2 cellular contexts compared by ENCODE assay signal in genomic region chr6:152669894-152670293, GRCh38.
TF ChIP-seq lines count a peak whose summit lies in the region.

No MANE protein-coding gene starts in this region.

TF ChIP-seq in GM23338, 12 proteins besides CTCF, POLR2A, EP300 and RAD21 (continued from another document):
- TF ChIP-seq ZNF462 (CRISPR knock-in tag; IDR thresholded peaks at IDR 0.05) (no peak), ZNF114 (CRISPR knock-in tag; IDR thresholded peaks at IDR 0.05) (no peak), STAT1 (IDR thresholded peaks at IDR 0.05; ENCODE audit: unreplicated experiment) (no peak), EZH2phosphoT487 (IDR thresholded peaks at IDR 0.05; ENCODE audit: unreplicated experiment) (no peak), JUNB (IDR thresholded peaks at IDR 0.05; ENCODE audit: unreplicated experiment) (no peak), EZH2 (IDR thresholded peaks at IDR 0.05; ENCODE audit: low read depth, unreplicated experiment) (no peak), ZNF331 (CRISPR knock-in tag; IDR thresholded peaks at IDR 0.05; ENCODE audit: low read depth) (no peak), NANOG (IDR thresholded peaks at IDR 0.05; ENCODE audit: borderline replicate concordance) (no peak)
- TF ChIP-seq, protein P1, sequence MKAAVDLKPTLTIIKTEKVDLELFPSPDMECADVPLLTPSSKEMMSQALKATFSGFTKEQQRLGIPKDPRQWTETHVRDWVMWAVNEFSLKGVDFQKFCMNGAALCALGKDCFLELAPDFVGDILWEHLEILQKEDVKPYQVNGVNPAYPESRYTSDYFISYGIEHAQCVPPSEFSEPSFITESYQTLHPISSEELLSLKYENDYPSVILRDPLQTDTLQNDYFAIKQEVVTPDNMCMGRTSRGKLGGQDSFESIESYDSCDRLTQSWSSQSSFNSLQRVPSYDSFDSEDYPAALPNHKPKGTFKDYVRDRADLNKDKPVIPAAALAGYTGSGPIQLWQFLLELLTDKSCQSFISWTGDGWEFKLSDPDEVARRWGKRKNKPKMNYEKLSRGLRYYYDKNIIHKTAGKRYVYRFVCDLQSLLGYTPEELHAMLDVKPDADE (IDR thresholded peaks at IDR 0.05), result no peak

TF ChIP-seq in SK-N-SH, 30 proteins besides CTCF, POLR2A, EP300 and RAD21 (continued from another document):
- no peak for TF ChIP-seq ZBTB33 (IDR thresholded peaks at IDR 0.05; ENCODE audit: borderline replicate concordance, low read depth)
- TF ChIP-seq RXRA (IDR thresholded peaks at IDR 0.05; ENCODE audit: borderline replicate concordance, low read depth), result no peak
TF ChIP-seq in SK-N-SH: peak in this region for 1.
